Comparison of ENCODE assay signal across 12 cellular contexts in the genomic region with DNA sequence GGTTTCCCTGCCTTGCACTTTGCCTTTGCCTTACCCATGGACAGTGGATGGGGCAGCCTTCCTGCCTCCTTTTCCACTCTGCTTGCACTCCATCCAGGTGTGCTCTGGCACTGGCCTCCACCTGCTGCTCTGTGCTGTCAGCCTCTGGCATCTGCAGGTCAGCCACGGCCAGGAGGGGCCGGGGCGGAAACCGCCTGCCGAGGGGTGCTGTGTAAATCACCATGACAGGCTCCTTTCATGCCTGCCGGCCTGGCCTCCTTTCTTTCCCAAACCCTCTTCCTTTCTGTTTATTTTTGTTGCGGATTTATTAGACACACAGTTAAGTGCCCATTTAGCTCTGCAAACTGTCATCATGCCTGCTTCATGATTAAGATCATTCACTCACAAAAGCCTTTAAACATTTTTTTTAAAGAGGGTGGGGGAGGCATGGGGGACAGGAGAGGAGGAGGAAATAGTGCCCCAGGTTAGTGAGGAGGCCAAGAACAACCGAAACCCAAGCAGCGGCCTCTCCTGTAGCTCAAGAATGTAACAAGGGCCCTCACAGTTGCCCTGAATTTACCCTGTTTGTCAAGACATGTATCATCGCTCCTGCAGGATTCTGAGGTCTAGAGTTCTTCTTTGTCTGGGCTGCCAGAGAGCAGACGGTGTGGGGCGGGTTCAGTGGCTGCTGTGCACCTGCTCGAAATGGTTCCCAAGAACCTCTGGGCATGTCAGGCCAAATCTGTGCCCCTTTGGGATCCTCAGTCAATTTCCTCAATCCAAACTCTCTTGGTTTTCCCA.
DNase-seq lines count a peak whose midpoint lies in the region; ATAC-seq and TF ChIP-seq lines count a peak whose summit lies in the region.
"Had no signal": no experiment of that assay in that cellular context is flagged by ENCODE, and none has a peak within 500 bp of the region (broad histone marks: within the 10 kb centered on the region; RNA-seq: fewer than 3 reads in every experiment).

No MANE protein-coding gene starts in this region.

- H3K36me3 ChIP-seq in neuronal stem cell (replicated peaks in 1 of 2; ENCODE audit: control insufficient read depth in 2 of 2, insufficient read depth in 2 of 2, low read length in 2 of 2), result no peaks in the 10 kb centered on the region
- H3K36me3 ChIP-seq: neutrophil had no signal

- no peak overlapping the region for H3K4ac ChIP-seq in neuronal stem cell (ENCODE audit: low read length)

- no peak overlapping the region for H2AFZ ChIP-seq in neuronal stem cell (ENCODE audit: low read length)

- H3K14ac ChIP-seq in neuronal stem cell (ENCODE audit: low read length), result peak overlapping the region; percentile 31

- H2BK12ac ChIP-seq in neuronal stem cell (ENCODE audit: low read length), result peak overlapping the region; percentile 50

- no peaks in the 10 kb centered on the region for H3K79me1 ChIP-seq in neuronal stem cell (ENCODE audit: low read depth, low read length)

- no peak overlapping the region for H2BK5ac ChIP-seq in neuronal stem cell (ENCODE audit: low read length)

- no peak overlapping the region for H4K8ac ChIP-seq in neuronal stem cell (ENCODE audit: low read depth, low read length)

- H3K23ac ChIP-seq in neuronal stem cell (ENCODE audit: low read depth, low read length, poor library complexity), result no peak overlapping the region

- H3K27ac ChIP-seq in VCaP (peak overlapping the region; percentile 84; the same call in 1 of the 2 replicates), neuronal stem cell (replicated peaks; ENCODE audit: low read length) (no peak overlapping the region)
- H3K27ac ChIP-seq: neutrophil had no signal

- DNase-seq in DMS53 (lab: John Stamatoyannopoulos, UW), result peak; percentile 92
- peak; percentile 48 to 54 for DNase-seq in NCI-H187 (lab: John Stamatoyannopoulos, UW)
- no peak for DNase-seq in neuronal stem cell (ENCODE audit: low spot score)
- DNase-seq in activated T-cell treated with anti-CD3 and anti-CD28 coated beads, Interleukin-2, amount 50 U/mL, for 1 hour, result no peak
- DNase-seq: cortex of kidney, NCI-H524 had no signal

- H3K9me3 ChIP-seq in neuronal stem cell (replicated peaks in 1 of 2; ENCODE audit: control insufficient read depth in 2 of 2, insufficient read depth in 1 of 2, low read depth in 1 of 2, low read length in 2 of 2), result no peaks in the 10 kb centered on the region
- H3K9me3 ChIP-seq: neutrophil had no signal

- H3K4me2 ChIP-seq in neuronal stem cell (ENCODE audit: insufficient read depth, low read length, poor library complexity, severe bottlenecking), result no peak overlapping the region

- peaks cover 0 to 19% of the 10 kb centered on the region in 2 donors for H3K4me1 ChIP-seq in neuronal stem cell (ENCODE audit: control insufficient read depth in 2 of 2, insufficient read depth in 1 of 2, low read depth in 1 of 2, low read length in 2 of 2)

- peak overlapping the region; percentile 92 for H3K18ac ChIP-seq in neuronal stem cell (ENCODE audit: low read length)

- ATAC-seq in GM21737 (IDR thresholded peaks at IDR 0.05; ENCODE audit: unreplicated experiment), result no peak
- ATAC-seq in GM21529 (IDR thresholded peaks at IDR 0.05; ENCODE audit: unreplicated experiment), result no peak
- ATAC-seq in GM18861 (IDR thresholded peaks at IDR 0.05; ENCODE audit: unreplicated experiment), result no peak

- H2BK15ac ChIP-seq in neuronal stem cell (ENCODE audit: low read length), result peak overlapping the region; percentile 27

- no peak overlapping the region for H3K4me3 ChIP-seq in neuronal stem cell (ENCODE audit: low read length in 2 of 2)
- H3K4me3 ChIP-seq: skin epidermis had no signal

- TF ChIP-seq CTCF in VCaP (conservative IDR thresholded peaks at IDR 0.05), result no peak

- no CpG with 5 or more reads among the region's 13 CpGs for WGBS in neuronal stem cell (ENCODE audit: extremely low coverage in 2 of 2, insufficient read length in 2 of 2, insufficient replicate concordance in 1 of 2), 2 donors

- H2AK5ac ChIP-seq in neuronal stem cell (ENCODE audit: low read depth, low read length), result peak overlapping the region; percentile 27

- no peak overlapping the region for H4K91ac ChIP-seq in neuronal stem cell (ENCODE audit: low read depth, low read length, poor library complexity)

- H2BK120ac ChIP-seq in neuronal stem cell (ENCODE audit: low read depth, low read length), result no peak overlapping the region

- H3K9ac ChIP-seq in neuronal stem cell (ENCODE audit: low read depth, low read length, poor library complexity), result no peak overlapping the region

- no peaks in the 10 kb centered on the region for H3K27me3 ChIP-seq in neuronal stem cell (ENCODE audit: control insufficient read depth in 3 of 3, insufficient read depth in 3 of 3, low read depth in 1 of 3, low read length in 3 of 3)
- H3K27me3 ChIP-seq: neutrophil had no signal

Comparison
In these comparisons a context has a peak if more than half of its experiments do, and no peak if none do; other contexts are left out.
1. DNase-seq: peak in DMS53 (single experiment) and NCI-H187 (2 of 2); none in neuronal stem cell (single experiment) and activated T-cell treated with anti-CD3 and anti-CD28 coated beads, Interleukin-2, amount 50 U/mL, for 1 hour (single experiment).